Comparison of ENCODE assay signal across 8 cellular contexts in the genomic region with DNA sequence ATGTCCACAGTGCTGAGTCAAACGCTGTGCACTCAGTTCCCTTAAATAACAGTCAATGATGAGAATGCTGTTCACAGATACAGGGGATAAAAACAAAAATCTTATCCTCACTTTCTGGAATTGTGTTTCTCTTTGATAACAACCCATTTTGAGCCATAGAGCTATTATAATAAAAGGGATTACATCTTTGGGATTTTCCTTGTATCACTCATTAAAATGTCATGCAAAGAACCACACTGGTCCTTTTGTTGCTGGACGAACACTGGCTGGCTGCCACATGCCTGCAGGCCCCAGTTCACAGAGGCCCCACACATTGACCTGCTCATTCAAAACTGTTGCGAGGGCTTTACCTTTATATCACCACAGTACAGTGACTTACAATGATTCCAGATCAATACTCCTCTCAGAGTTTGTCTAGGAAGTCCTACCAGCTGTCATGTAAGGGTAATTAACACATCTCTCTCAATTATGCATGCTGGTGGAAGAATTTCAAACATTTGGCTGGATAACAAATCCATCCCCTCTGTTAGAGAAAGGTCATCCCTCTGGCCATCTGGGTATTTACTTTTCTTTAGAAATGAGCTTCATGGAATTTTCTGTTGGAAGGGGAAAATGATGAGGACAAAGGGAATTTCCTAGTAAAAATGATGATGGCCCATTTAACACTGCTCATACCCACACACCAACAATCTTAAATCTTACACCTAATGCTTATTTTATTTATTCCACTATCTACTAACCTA.
A peak's percentile ranks its signal among the peaks of the same experiment; 100 is the strongest.
DNase-seq lines count a peak whose midpoint lies in the region; ATAC-seq and TF ChIP-seq lines count a peak whose summit lies in the region.

No MANE protein-coding gene starts in this region.

- ATAC-seq in HCT116 (peak; percentile 87), left cardiac atrium (peak; percentile 54 to 67), upper lobe of right lung (no peak), HG03457 (IDR thresholded peaks at IDR 0.05; ENCODE audit: unreplicated experiment) (no peak)

- no peak for TF ChIP-seq POLR2A in HCT116 (IDR thresholded peaks at IDR 0.05; ENCODE audit: borderline replicate concordance, extremely low read depth, insufficient read depth, insufficient read length)
- no peak for TF ChIP-seq POLR2A in lower leg skin (IDR thresholded peaks at IDR 0.05)

- CTCF ChIA-PET in HCT116 (lab: Charles Lee): no interaction called here

- no TSS peak for BruUV-seq in HCT116 (replicated peaks; lab: Mats Ljungman, UMichigan)

- H3K27ac ChIP-seq in HCT116 (ENCODE audit: low read depth, low read length): peak overlapping the region; percentile 90
- peak overlapping the region; percentile 54 for H3K27ac ChIP-seq in angular gyrus (ENCODE audit: low read depth, low read length)
- no peak overlapping the region for H3K27ac ChIP-seq in upper lobe of right lung

- H3K9me2 ChIP-seq in HCT116 (ENCODE audit: insufficient read depth): no peaks in the 10 kb centered on the region

- H3K9me3 ChIP-seq in HCT116 (ENCODE audit: control insufficient read depth in 1 of 2, insufficient read depth in 1 of 2, low read depth in 1 of 2, low read length in 2 of 2) (no peaks in the 10 kb centered on the region), upper lobe of right lung (no peaks in the 10 kb centered on the region)

- DNase-seq in HCT116 (ENCODE audit: low read depth, low spot score) (peak; percentile 69), left cardiac atrium (peak; percentile 39), retina (peak; percentile 44), lower leg skin (ENCODE audit: low spot score in 2 of 2) (no peak), GM20000 (ENCODE audit: low spot score) (no peak), upper lobe of right lung (no peak)

- H3K79me2 ChIP-seq in HCT116 (ENCODE audit: insufficient read depth, low read length): peaks cover 35% of the 10 kb centered on the region; the same call in 1 of the 2 replicates

- no peak for TF ChIP-seq CTCF in HCT116 (IDR thresholded peaks at IDR 0.05 in 2 of 3, conservative IDR thresholded peaks at IDR 0.05 in 1 of 3; ENCODE audit: borderline replicate concordance in 1 of 3, insufficient read depth in 1 of 3, low read depth in 2 of 3, low read length in 2 of 3)
- no peak for TF ChIP-seq CTCF in lower leg skin (IDR thresholded peaks at IDR 0.05)
- no peak for TF ChIP-seq CTCF in GM20000 (IDR thresholded peaks at IDR 0.05; ENCODE audit: extremely low read depth, missing control alignments)
- TF ChIP-seq CTCF in upper lobe of right lung (IDR thresholded peaks at IDR 0.05): no peak

- H3K4me3 ChIP-seq in HCT116 (replicated peaks in 1 of 2; ENCODE audit: low read depth in 1 of 2, low read length in 2 of 2) (peak overlapping the region in 1 of 2 experiments; percentile 22; a peak in 1 of 4 replicates), lower leg skin (ENCODE audit: low read depth, poor library complexity, severe bottlenecking) (no peak overlapping the region), upper lobe of right lung (no peak overlapping the region)

- TF ChIP-seq RAD21 in HCT116 (IDR thresholded peaks at IDR 0.05; ENCODE audit: low read depth): peak; percentile 20; the same call in 1 of the 2 replicates

- RAD21 ChIA-PET in HCT116 (lab: Charles Lee; ENCODE audit: low non-redundant PET in 1 of 2, low total read pairs in 2 of 2, uncharacterized antibody in 2 of 2, unreplicated experiment in 2 of 2): no interaction called here

- peaks cover 45 to 51% of the 10 kb centered on the region in 2 experiments for H3K4me1 ChIP-seq in HCT116 (ENCODE audit: control insufficient read depth in 1 of 2, insufficient read depth in 2 of 2, low read length in 2 of 2)
- H3K4me1 ChIP-seq in upper lobe of right lung: peaks cover 11% of the 10 kb centered on the region

- H3K27me3 ChIP-seq in HCT116 (ENCODE audit: insufficient read depth, low read length): no peaks in the 10 kb centered on the region
- no peaks in the 10 kb centered on the region for H3K27me3 ChIP-seq in upper lobe of right lung

- intact Hi-C loops in HCT116 (cut with micrococcal nuclease) (no loop called here), left cardiac atrium (cut with DNase I) (no loop called here), lower leg skin (cut with DNase I; ENCODE audit: low total_unique reads) (no loop called here), upper lobe of right lung (cut with DNase I) (no loop called here)

- peak overlapping the region; percentile 29 for H3K9ac ChIP-seq in HCT116 (ENCODE audit: low read length)

- no peaks in the 10 kb centered on the region for H4K20me1 ChIP-seq in HCT116 (ENCODE audit: insufficient read depth)

- H2AFZ ChIP-seq in HCT116 (ENCODE audit: low read depth, low read length, poor library complexity, severe bottlenecking): no peak overlapping the region

- peak overlapping the region; percentile 66 for H3K4me2 ChIP-seq in HCT116 (ENCODE audit: low read length)

- 33 to 37% methylated on average over 3 of the region's 3 CpGs for WGBS in lower leg skin, 2 donors

- POLR2A ChIA-PET in HCT116 (lab: Charles Lee): no interaction called here

- no peaks in the 10 kb centered on the region for H3K36me3 ChIP-seq in HCT116 (ENCODE audit: control insufficient read depth in 1 of 2, insufficient read depth in 2 of 2, low read length in 2 of 2)
- H3K36me3 ChIP-seq in upper lobe of right lung: no peaks in the 10 kb centered on the region

TF ChIP-seq in HCT116, 20 proteins besides CTCF, POLR2A, EP300 and RAD21:
- TF ChIP-seq ZNF274 (IDR thresholded peaks at IDR 0.05; ENCODE audit: low read depth, low read length): no peak
- peak; percentile 39; the same call in 1 of the 2 replicates for TF ChIP-seq SIN3A (IDR thresholded peaks at IDR 0.05; ENCODE audit: low read depth)
- peak; percentile 19; the same call in 1 of the 2 replicates for TF ChIP-seq CEBPB (IDR thresholded peaks at IDR 0.05; ENCODE audit: low read depth)
- TF ChIP-seq, protein P1, sequence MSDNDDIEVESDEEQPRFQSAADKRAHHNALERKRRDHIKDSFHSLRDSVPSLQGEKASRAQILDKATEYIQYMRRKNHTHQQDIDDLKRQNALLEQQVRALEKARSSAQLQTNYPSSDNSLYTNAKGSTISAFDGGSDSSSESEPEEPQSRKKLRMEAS (IDR thresholded peaks at IDR 0.05): peak; percentile 49; the same call in 1 of the 2 replicates
- TF ChIP-seq, protein P2, sequence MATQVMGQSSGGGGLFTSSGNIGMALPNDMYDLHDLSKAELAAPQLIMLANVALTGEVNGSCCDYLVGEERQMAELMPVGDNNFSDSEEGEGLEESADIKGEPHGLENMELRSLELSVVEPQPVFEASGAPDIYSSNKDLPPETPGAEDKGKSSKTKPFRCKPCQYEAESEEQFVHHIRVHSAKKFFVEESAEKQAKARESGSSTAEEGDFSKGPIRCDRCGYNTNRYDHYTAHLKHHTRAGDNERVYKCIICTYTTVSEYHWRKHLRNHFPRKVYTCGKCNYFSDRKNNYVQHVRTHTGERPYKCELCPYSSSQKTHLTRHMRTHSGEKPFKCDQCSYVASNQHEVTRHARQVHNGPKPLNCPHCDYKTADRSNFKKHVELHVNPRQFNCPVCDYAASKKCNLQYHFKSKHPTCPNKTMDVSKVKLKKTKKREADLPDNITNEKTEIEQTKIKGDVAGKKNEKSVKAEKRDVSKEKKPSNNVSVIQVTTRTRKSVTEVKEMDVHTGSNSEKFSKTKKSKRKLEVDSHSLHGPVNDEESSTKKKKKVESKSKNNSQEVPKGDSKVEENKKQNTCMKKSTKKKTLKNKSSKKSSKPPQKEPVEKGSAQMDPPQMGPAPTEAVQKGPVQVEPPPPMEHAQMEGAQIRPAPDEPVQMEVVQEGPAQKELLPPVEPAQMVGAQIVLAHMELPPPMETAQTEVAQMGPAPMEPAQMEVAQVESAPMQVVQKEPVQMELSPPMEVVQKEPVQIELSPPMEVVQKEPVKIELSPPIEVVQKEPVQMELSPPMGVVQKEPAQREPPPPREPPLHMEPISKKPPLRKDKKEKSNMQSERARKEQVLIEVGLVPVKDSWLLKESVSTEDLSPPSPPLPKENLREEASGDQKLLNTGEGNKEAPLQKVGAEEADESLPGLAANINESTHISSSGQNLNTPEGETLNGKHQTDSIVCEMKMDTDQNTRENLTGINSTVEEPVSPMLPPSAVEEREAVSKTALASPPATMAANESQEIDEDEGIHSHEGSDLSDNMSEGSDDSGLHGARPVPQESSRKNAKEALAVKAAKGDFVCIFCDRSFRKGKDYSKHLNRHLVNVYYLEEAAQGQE (IDR thresholded peaks at IDR 0.05; ENCODE audit: low read depth): no peak
- TF ChIP-seq CBX3 (IDR thresholded peaks at IDR 0.05; ENCODE audit: low read depth): no peak
- TF ChIP-seq SP1 (IDR thresholded peaks at IDR 0.05; ENCODE audit: low read depth): peak; percentile 72
- no peak for TF ChIP-seq TCF7L2 (IDR thresholded peaks at IDR 0.05; ENCODE audit: borderline replicate concordance, extremely low read depth, insufficient read depth, insufficient read length)
- no peak for TF ChIP-seq ZFX (IDR thresholded peaks at IDR 0.05)
- peak; percentile 42 for TF ChIP-seq JUND (IDR thresholded peaks at IDR 0.05)
- TF ChIP-seq, protein P3, sequence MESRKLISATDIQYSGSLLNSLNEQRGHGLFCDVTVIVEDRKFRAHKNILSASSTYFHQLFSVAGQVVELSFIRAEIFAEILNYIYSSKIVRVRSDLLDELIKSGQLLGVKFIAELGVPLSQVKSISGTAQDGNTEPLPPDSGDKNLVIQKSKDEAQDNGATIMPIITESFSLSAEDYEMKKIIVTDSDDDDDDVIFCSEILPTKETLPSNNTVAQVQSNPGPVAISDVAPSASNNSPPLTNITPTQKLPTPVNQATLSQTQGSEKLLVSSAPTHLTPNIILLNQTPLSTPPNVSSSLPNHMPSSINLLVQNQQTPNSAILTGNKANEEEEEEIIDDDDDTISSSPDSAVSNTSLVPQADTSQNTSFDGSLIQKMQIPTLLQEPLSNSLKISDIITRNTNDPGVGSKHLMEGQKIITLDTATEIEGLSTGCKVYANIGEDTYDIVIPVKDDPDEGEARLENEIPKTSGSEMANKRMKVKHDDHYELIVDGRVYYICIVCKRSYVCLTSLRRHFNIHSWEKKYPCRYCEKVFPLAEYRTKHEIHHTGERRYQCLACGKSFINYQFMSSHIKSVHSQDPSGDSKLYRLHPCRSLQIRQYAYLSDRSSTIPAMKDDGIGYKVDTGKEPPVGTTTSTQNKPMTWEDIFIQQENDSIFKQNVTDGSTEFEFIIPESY (IDR thresholded peaks at IDR 0.05; ENCODE audit: extremely low read depth, insufficient replicate concordance, low read length): no peak
- TF ChIP-seq FOSL1 (IDR thresholded peaks at IDR 0.05; ENCODE audit: low read depth): peak; percentile 40; the same call in 1 of the 2 replicates

Comparison
In these comparisons a context has a peak if more than half of its experiments do, and no peak if none do; other contexts are left out.
1. ATAC-seq: peak in HCT116 (single experiment) and left cardiac atrium (2 of 2); none in upper lobe of right lung (single experiment) and HG03457 (single experiment).
2. DNase-seq: peak in HCT116 (single experiment), left cardiac atrium (single experiment) and retina (single experiment); none in lower leg skin (0 of 2), GM20000 (single experiment) and upper lobe of right lung (single experiment).